ENCODE assay signal across 29 cellular contexts in the genomic region with DNA sequence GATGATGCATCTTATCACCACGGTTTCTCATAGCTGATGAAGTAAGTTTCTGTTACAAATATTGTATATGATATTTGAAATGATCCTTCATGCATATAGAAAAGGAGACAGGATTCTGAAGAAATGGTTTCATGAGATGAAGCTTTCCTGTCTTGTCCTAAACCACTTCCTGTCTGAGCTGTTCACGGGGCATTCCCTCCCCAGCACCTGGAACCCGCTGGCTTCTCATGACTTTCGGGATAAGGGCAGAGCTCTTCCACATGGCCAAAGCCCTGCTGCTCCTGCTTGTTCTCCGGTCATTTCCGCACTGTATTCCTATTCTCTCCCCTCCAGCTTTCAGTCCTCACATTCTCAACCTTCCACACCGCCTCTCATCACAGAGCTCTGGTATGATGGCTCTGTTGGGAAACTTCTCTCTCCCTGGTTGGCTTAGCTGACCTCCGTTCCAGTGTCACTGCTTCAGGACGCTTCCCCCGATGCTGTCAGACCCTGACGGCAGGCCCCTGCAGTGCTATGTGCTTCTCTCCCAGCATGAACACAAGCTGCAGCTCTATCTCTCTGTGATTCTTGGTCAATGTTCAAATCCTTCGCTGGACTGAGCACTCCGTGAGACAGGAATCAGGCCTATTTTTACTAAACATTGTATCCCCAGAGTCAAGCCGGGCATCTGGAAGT.
A peak's percentile ranks its signal among the peaks of the same experiment; 100 is the strongest.
DNase-seq lines count a peak whose midpoint lies in the region; ATAC-seq, FAIRE-seq and TF ChIP-seq lines count a peak whose summit lies in the region.
"Had no signal": no experiment of that assay in that cellular context is flagged by ENCODE, and none has a peak within 500 bp of the region (broad histone marks: within the 10 kb centered on the region; RNA-seq: fewer than 3 reads in every experiment).

No MANE protein-coding gene starts in this region.

- no peak overlapping the region for H2BK5ac ChIP-seq in trophoblast cell (ENCODE audit: low read depth, low read length, poor library complexity)

- no peak overlapping the region for H3K4ac ChIP-seq in trophoblast cell (ENCODE audit: low read depth, low read length)

- no peaks in the 10 kb centered on the region for H3K36me3 Mint-ChIP-seq in activated CD4-positive, alpha-beta memory T cell treated with anti-CD3 and anti-CD28 coated beads for 36 hours
- H3K36me3 Mint-ChIP-seq in activated CD4-positive, alpha-beta memory T cell treated with anti-CD3 and anti-CD28 coated beads, Interleukin-2, amount 10 ng/mL, durations not matched to agents 7 days and 5 days (ENCODE audit: low read depth), result no peaks in the 10 kb centered on the region

- no CpG with 5 or more reads among the region's 14 CpGs for WGBS in trophoblast cell (ENCODE audit: extremely low coverage, insufficient coverage, insufficient read length)

- no peak overlapping the region for H3K4me2 ChIP-seq in trophoblast cell (ENCODE audit: low read length)
- H3K4me2 ChIP-seq: A549 had no signal

- H2AK5ac ChIP-seq in trophoblast cell (ENCODE audit: low read length), result no peak overlapping the region

- H3K27ac ChIP-seq in trophoblast cell (ENCODE audit: low read depth, low read length), result no peak overlapping the region
- H3K27ac ChIP-seq: A549, transverse colon had no signal

- intact Hi-C loops in activated CD4-positive, alpha-beta memory T cell treated with anti-CD3 and anti-CD28 coated beads for 36 hours (cut with micrococcal nuclease), result no loop called here

- H3K23ac ChIP-seq in trophoblast cell (ENCODE audit: low read length), result no peak overlapping the region

- H4K91ac ChIP-seq in trophoblast cell (ENCODE audit: low read depth, low read length), result no peak overlapping the region

- no peak overlapping the region for H2AFZ ChIP-seq in trophoblast cell (ENCODE audit: insufficient read depth, low read length, poor library complexity)

- no peak overlapping the region for H3K9ac ChIP-seq in trophoblast cell (ENCODE audit: low read length)

- H3K27me3 ChIP-seq in trophoblast cell (ENCODE audit: insufficient read depth, low read length), result no peaks in the 10 kb centered on the region
- H3K27me3 ChIP-seq: dorsolateral prefrontal cortex, transverse colon had no signal

- POLR2A ChIA-PET in activated CD4-positive, alpha-beta memory T cell treated with anti-CD3 and anti-CD28 coated beads for 36 hours (lab: Charles Lee), result interaction anchor here (1.1 kb wide), 1 partner anchor 13 kb away, joined by 4 read pairs; no protein-coding TSS in a partner anchor
- POLR2A ChIA-PET in activated CD4-positive, alpha-beta memory T cell treated with anti-CD3 and anti-CD28 coated beads, Interleukin-2, amount 10 ng/mL, durations not matched to agents 7 days and 5 days (lab: Charles Lee), result interaction anchor here (0.6 to 1.7 kb wide), 2 partner anchors 50 to 275 kb away, joined by 3 to 4 read pairs; no protein-coding TSS in a partner anchor

- CTCF ChIA-PET in activated CD4-positive, alpha-beta memory T cell treated with anti-CD3 and anti-CD28 coated beads for 36 hours (lab: Charles Lee), result interaction anchor here (1.0 to 5.5 kb wide), 3 partner anchors 25 to 147 kb away, joined by 3 to 24 read pairs (median 14); partner anchors contain the start of gene DAPK2
- CTCF ChIA-PET in activated CD4-positive, alpha-beta memory T cell treated with anti-CD3 and anti-CD28 coated beads, Interleukin-2, amount 10 ng/mL, durations not matched to agents 7 days and 5 days (lab: Charles Lee), result interaction anchor here (1.8 kb wide), 1 partner anchor 126 kb away, joined by 6 read pairs; the partner anchor contains the start of gene DAPK2

- peaks cover 14% of the 10 kb centered on the region for H3K4me1 Mint-ChIP-seq in activated CD4-positive, alpha-beta memory T cell treated with anti-CD3 and anti-CD28 coated beads for 36 hours (ENCODE audit: low read depth)
- H3K4me1 Mint-ChIP-seq in activated CD4-positive, alpha-beta memory T cell treated with anti-CD3 and anti-CD28 coated beads, Interleukin-2, amount 10 ng/mL, durations not matched to agents 7 days and 5 days, result peaks cover 14% of the 10 kb centered on the region

- no peak overlapping the region for H2BK12ac ChIP-seq in trophoblast cell (ENCODE audit: low read length)

- peaks cover 25 to 30% of the 10 kb centered on the region in 2 experiments for H3K4me1 ChIP-seq in trophoblast cell (ENCODE audit: control insufficient read depth in 1 of 2, insufficient read depth in 2 of 2, low read length in 2 of 2)

- no peak for ATAC-seq in GM21576 (IDR thresholded peaks at IDR 0.05; ENCODE audit: unreplicated experiment)
- ATAC-seq: A549, HepG2 had no signal

- H2BK120ac ChIP-seq in trophoblast cell (ENCODE audit: insufficient read depth, low read length, poor library complexity), result no peak overlapping the region

- H3K27me3 Mint-ChIP-seq in activated CD4-positive, alpha-beta memory T cell treated with anti-CD3 and anti-CD28 coated beads for 36 hours, result no peaks in the 10 kb centered on the region
- H3K27me3 Mint-ChIP-seq in activated CD4-positive, alpha-beta memory T cell treated with anti-CD3 and anti-CD28 coated beads, Interleukin-2, amount 10 ng/mL, durations not matched to agents 7 days and 5 days, result peaks cover 6% of the 10 kb centered on the region
- H3K27me3 Mint-ChIP-seq: stimulated activated naive CD8-positive, alpha-beta T cell treated with anti-CD3 and anti-CD28 coated beads, Interleukin-15, amount 100 ng/mL, for 72 hours had no signal

- no peak overlapping the region for H3K4me3 ChIP-seq in choroid plexus epithelial cell (ENCODE audit: low read depth, low read length)
- no peak overlapping the region for H3K4me3 ChIP-seq in trophoblast cell (ENCODE audit: low read depth, low read length)
- H3K4me3 ChIP-seq: A549, dorsolateral prefrontal cortex, lung, transverse colon had no signal

- no peak overlapping the region for H4K8ac ChIP-seq in trophoblast cell (ENCODE audit: low read depth, low read length)

- no peaks in the 10 kb centered on the region for H3K9me3 ChIP-seq in trophoblast cell (ENCODE audit: insufficient read depth, low read depth, low read length)
- H3K9me3 ChIP-seq: A549, transverse colon had no signal

- no peaks in the 10 kb centered on the region for H3K36me3 ChIP-seq in trophoblast cell (ENCODE audit: control insufficient read depth in 1 of 2, insufficient read depth in 2 of 2, low read length in 2 of 2)
- H3K36me3 ChIP-seq: transverse colon had no signal

- H3K27ac Mint-ChIP-seq in activated CD4-positive, alpha-beta memory T cell treated with anti-CD3 and anti-CD28 coated beads for 36 hours, result no peak overlapping the region
- H3K27ac Mint-ChIP-seq in activated CD4-positive, alpha-beta memory T cell treated with anti-CD3 and anti-CD28 coated beads, Interleukin-2, amount 10 ng/mL, durations not matched to agents 7 days and 5 days, result no peak overlapping the region

- no peak for FAIRE-seq in frontal cortex (lab: Jason Lieb, UNC)
- FAIRE-seq: A549, HepG2, islet of Langerhans had no signal

- DNase-seq in activated CD4-positive, alpha-beta memory T cell treated with anti-CD3 and anti-CD28 coated beads for 36 hours, result peak; percentile 35
- no peak for DNase-seq in activated CD4-positive, alpha-beta memory T cell treated with anti-CD3 and anti-CD28 coated beads, Interleukin-2, amount 10 ng/mL, durations not matched to agents 7 days and 5 days
- DNase-seq in EH (ENCODE audit: low read depth) (peak; percentile 19), choroid plexus epithelial cell (ENCODE audit: low read depth) (peak; percentile 90), trophoblast cell (peak; percentile 62 to 73), NCI-H774 (lab: John Stamatoyannopoulos, UW) (no peak), frontal cortex (ENCODE audit: low spot score in 2 of 2) (no peak)
- DNase-seq: activated CD4-positive, alpha-beta T cell treated with anti-CD3 and anti-CD28 coated beads for 4 hours; activated CD8-positive, alpha-beta memory T cell treated with anti-CD3 and anti-CD28 coated beads, Interleukin-2, amount 50 U/mL, for 48 hours; activated gamma-delta T cell; anterior cingulate cortex; C1 segment of cervical spinal cord; caudate nucleus; EL; NCI-H1092 treated with DMSO at 0.1 percent for 48 hours; NCI-H1930; NCI-H345; NCI-H82; SHP77 treated with DMSO at 0.1 percent for 48 hours; stimulated activated CD4-positive, alpha-beta T cell treated with anti-CD3 and anti-CD28 coated beads, Interleukin-12 subunit alpha, Interleukin-12 subunit beta, amount 100 ng/mL, for 4 hours; stimulated activated CD4-positive, alpha-beta T cell treated with anti-CD3 and anti-CD28 coated beads, Interleukin-4, amount 100 ng/mL, for 4 hours; stimulated activated naive CD8-positive, alpha-beta T cell treated with anti-CD3 and anti-CD28 coated beads, Interleukin-15, amount 100 ng/mL, for 72 hours; transverse colon had no signal

- H3K14ac ChIP-seq in trophoblast cell (ENCODE audit: low read length), result no peak overlapping the region

- H3K18ac ChIP-seq in trophoblast cell (ENCODE audit: low read length), result no peak overlapping the region

- H3K79me2 ChIP-seq in trophoblast cell (ENCODE audit: control insufficient read depth, insufficient read depth, low read length, poor library complexity), result no peaks in the 10 kb centered on the region

- no peak overlapping the region for H4K12ac ChIP-seq in trophoblast cell (ENCODE audit: low read depth, low read length)

- no peak for TF ChIP-seq CTCF in choroid plexus epithelial cell (conservative IDR thresholded peaks at IDR 0.05; ENCODE audit: low read depth, low read length)

- no peaks in the 10 kb centered on the region for H3K9me3 Mint-ChIP-seq in activated CD4-positive, alpha-beta memory T cell treated with anti-CD3 and anti-CD28 coated beads for 36 hours
- H3K9me3 Mint-ChIP-seq in activated CD4-positive, alpha-beta memory T cell treated with anti-CD3 and anti-CD28 coated beads, Interleukin-2, amount 10 ng/mL, durations not matched to agents 7 days and 5 days, result no peaks in the 10 kb centered on the region
- H3K9me3 Mint-ChIP-seq: stimulated activated naive CD8-positive, alpha-beta T cell treated with anti-CD3 and anti-CD28 coated beads, Interleukin-15, amount 100 ng/mL, for 72 hours had no signal

- H3K79me1 ChIP-seq in trophoblast cell (ENCODE audit: low read length), result peaks cover 11% of the 10 kb centered on the region

- H3K4me3 Mint-ChIP-seq in activated CD4-positive, alpha-beta memory T cell treated with anti-CD3 and anti-CD28 coated beads for 36 hours, result no peak overlapping the region
- no peak overlapping the region for H3K4me3 Mint-ChIP-seq in activated CD4-positive, alpha-beta memory T cell treated with anti-CD3 and anti-CD28 coated beads, Interleukin-2, amount 10 ng/mL, durations not matched to agents 7 days and 5 days
- H3K4me3 Mint-ChIP-seq: stimulated activated naive CD8-positive, alpha-beta T cell treated with anti-CD3 and anti-CD28 coated beads, Interleukin-15, amount 100 ng/mL, for 72 hours had no signal

Comparison
In these comparisons a context has a peak if more than half of its experiments do, and no peak if none do; other contexts are left out.
1. DNase-seq: peak in activated CD4-positive, alpha-beta memory T cell treated with anti-CD3 and anti-CD28 coated beads for 36 hours (single experiment), EH (single experiment), choroid plexus epithelial cell (single experiment) and trophoblast cell (2 of 2); none in activated CD4-positive, alpha-beta memory T cell treated with anti-CD3 and anti-CD28 coated beads, Interleukin-2, amount 10 ng/mL, durations not matched to agents 7 days and 5 days (single experiment), NCI-H774 (single experiment) and frontal cortex (0 of 2).